8 cellular contexts compared by ENCODE assay signal in genomic region chr7:148543-148931, GRCh38. TPM values are rescaled to one million over a fixed set of nuclear protein-coding genes. Genes with fewer than 3 reads are reported as not detected.
DNase-seq lines count a peak whose midpoint lies in the region; ATAC-seq and TF ChIP-seq lines count a peak whose summit lies in the region.

No MANE protein-coding gene starts in this region.

- no peaks in the 10 kb centered on the region; a peak in 2 of 22 replicates for H3K9me3 ChIP-seq in BLaER1 treated with 17β-estradiol and CSF1 and Interleukin-3, amounts not matched to agents 10 nM and 100 nM (replicated peaks in 1 of 11)
- no peaks in the 10 kb centered on the region; the same call in 1 of the 2 replicates for H3K9me3 ChIP-seq in OCI-LY3 (ENCODE audit: insufficient read depth, low read length)
- H3K9me3 ChIP-seq in endocrine pancreas (ENCODE audit: control insufficient read depth, low read length), result no peaks in the 10 kb centered on the region
- H3K9me3 ChIP-seq in neural progenitor cell (ENCODE audit: low read depth), result no peaks in the 10 kb centered on the region

- no peak overlapping the region; the same call in 1 of the 2 replicates for H2AFZ ChIP-seq in OCI-LY3 (ENCODE audit: low read depth, low read length)
- H2AFZ ChIP-seq in neural progenitor cell (replicated peaks), result peak overlapping the region; percentile 91

- CTCF ChIA-PET in GM10248 (lab: Yijun Ruan, JAX), result no interaction called here

- peaks cover 9% of the 10 kb centered on the region for H3K36me3 Mint-ChIP-seq in neural progenitor cell

- peaks cover 7% of the 10 kb centered on the region for H3K27me3 Mint-ChIP-seq in neural progenitor cell (ENCODE audit: insufficient read depth, low read depth)

- peak overlapping the region; percentile 87 for H3K4me3 Mint-ChIP-seq in neural progenitor cell

- peaks cover 26% of the 10 kb centered on the region for H3K4me1 Mint-ChIP-seq in neural progenitor cell

- ATAC-seq in GM21381 (IDR thresholded peaks at IDR 0.05; ENCODE audit: unreplicated experiment), result no peak

- peaks cover 0 to 17% (median 7%) of the 10 kb centered on the region in 11 experiments; a peak in 7 of 22 replicates for H3K36me3 ChIP-seq in BLaER1 treated with 17β-estradiol and CSF1 and Interleukin-3, amounts not matched to agents 10 nM and 100 nM
- peaks cover 9% of the 10 kb centered on the region for H3K36me3 ChIP-seq in OCI-LY3 (replicated peaks; ENCODE audit: low read depth, low read length)
- no peaks in the 10 kb centered on the region for H3K36me3 ChIP-seq in endocrine pancreas (ENCODE audit: control insufficient read depth, insufficient read depth, low read length)
- no peaks in the 10 kb centered on the region for H3K36me3 ChIP-seq in neural progenitor cell

- H3F3A ChIP-seq in neural progenitor cell (ENCODE audit: low read depth), result peaks cover 6% of the 10 kb centered on the region

- no peaks in the 10 kb centered on the region for H4K20me1 ChIP-seq in BLaER1 treated with 17β-estradiol and CSF1 and Interleukin-3, amounts not matched to agents 10 nM and 100 nM
- H4K20me1 ChIP-seq in OCI-LY3 (ENCODE audit: insufficient read depth, low read length) (no peaks in the 10 kb centered on the region), neural progenitor cell (ENCODE audit: low read depth) (no peaks in the 10 kb centered on the region)

- H3K4me2 ChIP-seq in BLaER1 treated with 17β-estradiol and CSF1 and Interleukin-3, amounts not matched to agents 10 nM and 100 nM, result peak overlapping the region; percentile 67 to 90 (median 81)
- peak overlapping the region; percentile 85 for H3K4me2 ChIP-seq in OCI-LY3 (ENCODE audit: low read length)
- peak overlapping the region; percentile 89 for H3K4me2 ChIP-seq in neural progenitor cell

- TF ChIP-seq CTCF in OCI-LY3 (IDR thresholded peaks at IDR 0.05; ENCODE audit: low read depth, low read length) (no peak), neural progenitor cell (IDR thresholded peaks at IDR 0.05) (no peak), GM10248 (IDR thresholded peaks at IDR 0.05; ENCODE audit: control extremely low read depth, extremely low read depth, low read depth, missing control alignments) (no peak)

- H3K27ac ChIP-seq in BLaER1 treated with 17β-estradiol and CSF1 and Interleukin-3, amounts not matched to agents 10 nM and 100 nM, result peak overlapping the region; percentile 91 to 99 (median 98)
- H3K27ac ChIP-seq in OCI-LY3 (ENCODE audit: low read length), result peak overlapping the region; percentile 86
- H3K27ac ChIP-seq in neural progenitor cell, result peak overlapping the region; percentile 97

- peak overlapping the region; percentile 82 to 94 (median 91) for H3K9ac ChIP-seq in BLaER1 treated with 17β-estradiol and CSF1 and Interleukin-3, amounts not matched to agents 10 nM and 100 nM
- H3K9ac ChIP-seq in OCI-LY3 (ENCODE audit: low read length) (peak overlapping the region; percentile 79), endocrine pancreas (ENCODE audit: control insufficient read depth, insufficient read depth, low read length) (no peak overlapping the region), neural progenitor cell (peak overlapping the region; percentile 67)

- DNase-seq in neural progenitor cell (ENCODE audit: low spot score), result no peak
- no peak for DNase-seq in MV-4-11 (lab: John Stamatoyannopoulos, UW)
- no peak for DNase-seq in activated CD4-positive, alpha-beta T cell treated with anti-CD3 and anti-CD28 coated beads for 48 hours
- DNase-seq in GM10248 (ENCODE audit: extremely low spot score), result no peak

- H3K9me3 Mint-ChIP-seq in neural progenitor cell, result no peaks in the 10 kb centered on the region

- H3K4me1 ChIP-seq in BLaER1 treated with 17β-estradiol and CSF1 and Interleukin-3, amounts not matched to agents 10 nM and 100 nM, result peaks cover 49 to 68% (median 59%) of the 10 kb centered on the region in 10 experiments
- H3K4me1 ChIP-seq in OCI-LY3 (ENCODE audit: low read length), result peaks cover 21% of the 10 kb centered on the region
- no peaks in the 10 kb centered on the region for H3K4me1 ChIP-seq in endocrine pancreas (ENCODE audit: control insufficient read depth, insufficient read depth, low read length)
- peaks cover 13% of the 10 kb centered on the region for H3K4me1 ChIP-seq in neural progenitor cell

- H3K27me3 ChIP-seq in BLaER1 treated with 17β-estradiol and CSF1 and Interleukin-3, amounts not matched to agents 10 nM and 100 nM, result no peaks in the 10 kb centered on the region
- H3K27me3 ChIP-seq in OCI-LY3 (ENCODE audit: low read depth, low read length), result no peaks in the 10 kb centered on the region
- no peaks in the 10 kb centered on the region for H3K27me3 ChIP-seq in endocrine pancreas (ENCODE audit: control insufficient read depth, insufficient read depth, low read length)
- no peaks in the 10 kb centered on the region for H3K27me3 ChIP-seq in neural progenitor cell

- no peaks in the 10 kb centered on the region for H3K79me2 ChIP-seq in OCI-LY3 (ENCODE audit: low read length)
- H3K79me2 ChIP-seq in neural progenitor cell (ENCODE audit: low read depth), result no peaks in the 10 kb centered on the region

- POLR2A ChIA-PET in GM10248 (lab: Yijun Ruan, JAX), result no interaction called here

- H3K27ac Mint-ChIP-seq in neural progenitor cell, result peak overlapping the region; percentile 95

- H3K4me3 ChIP-seq in BLaER1 treated with 17β-estradiol and CSF1 and Interleukin-3, amounts not matched to agents 10 nM and 100 nM, result peak overlapping the region; percentile 57 to 74 (median 63)
- H3K4me3 ChIP-seq in OCI-LY3 (ENCODE audit: low read length), result peak overlapping the region; percentile 85
- peak overlapping the region; percentile 82 for H3K4me3 ChIP-seq in endocrine pancreas (ENCODE audit: control insufficient read depth, insufficient read depth, low read length)
- H3K4me3 ChIP-seq in neural progenitor cell, result peak overlapping the region; percentile 60

RNA-seq across cellular contexts. Expression of gene FAM20C, which starts 43.8 kb away (rescaled TPM):
- total RNA-seq in neural progenitor cell (ENCODE audit: low replicate concordance), result 3.8 and 4.7 TPM in 2 replicates
